ENCODE assay signal across 32 cellular contexts in genomic region chr3:27708246-27708645, GRCh38. TPM values are rescaled to one million over a fixed set of nuclear protein-coding genes. Genes with fewer than 3 reads are reported as not detected.
"Had no signal": no experiment of that assay in that cellular context is flagged by ENCODE, and none has a peak within 500 bp of the region (broad histone marks: within the 10 kb centered on the region; RNA-seq: fewer than 3 reads in every experiment).

No MANE protein-coding gene starts in this region.

- H3K9me3 ChIP-seq: body of pancreas, esophagus muscularis mucosa, gastroesophageal sphincter, ovary, stomach, suprapubic skin, tibial artery, upper lobe of right lung had no signal

- H3K36me3 ChIP-seq: esophagus muscularis mucosa, gastroesophageal sphincter, ovary, stomach, suprapubic skin, tibial artery, upper lobe of right lung had no signal

- H3K4me3 ChIP-seq: body of pancreas, esophagus muscularis mucosa, gastroesophageal sphincter, hepatocyte, ovary, stomach, suprapubic skin, tibial artery, upper lobe of right lung had no signal

- H3K27me3 ChIP-seq: ovary had no signal

- ATAC-seq: activated naive CD4-positive, alpha-beta T cell treated with anti-CD3 and anti-CD28 coated beads, Interleukin-2, amount 50 U/mL, for 72 hours; activated T-cell treated with anti-CD3 and anti-CD28 coated beads, Interleukin-2, amount 50 U/mL, for 72 hours; body of pancreas; gastroesophageal sphincter; left colon; sciatic nerve; stimulated activated naive B cell treated with anti-CD40 and anti-IgM and Interleukin-4, amounts not matched to agents 10 μg/mL and 1 μg/mL and 100 μg/mL, for 72 hours; upper lobe of right lung had no signal

- H3K27ac ChIP-seq: body of pancreas, esophagus muscularis mucosa, gastroesophageal sphincter, hepatocyte, ovary, stomach, suprapubic skin, tibial artery, upper lobe of right lung had no signal

- DNase-seq: activated B cell treated with CpG ODN at 0.5 μM for 24 hours; activated CD4-positive, alpha-beta T cell treated with anti-CD3 and anti-CD28 coated beads, Interleukin-2, amount 50 U/mL, for 4 hours; activated naive CD4-positive, alpha-beta T cell; activated T-cell treated with anti-CD3 and anti-CD28 coated beads for 4 hours; activated T-cell treated with anti-CD3 and anti-CD28 coated beads, Interleukin-2, amount 50 U/mL, for 72 hours; caudate nucleus; cortex of kidney; kidney; left colon; naive B cell; nephron progenitor cell; ovary; retina; small intestine; stimulated activated CD4-positive, alpha-beta T cell treated with anti-CD3 and anti-CD28 coated beads, Interleukin-1b, Interleukin-23, amount 100 ng/mL, for 48 hours; stimulated activated CD4-positive, alpha-beta T cell treated with anti-CD3 and anti-CD28 coated beads, Interleukin-4, amount 100 ng/mL, for 4 hours; stimulated activated CD8-positive, alpha-beta memory T cell treated with anti-CD3 and anti-CD28 coated beads, Interleukin-4, amount 100 ng/mL, for 48 hours; stimulated activated naive B cell treated with anti-CD40 and anti-IgM and Interleukin-4, amounts not matched to agents 10 μg/mL and 1 μg/mL and 100 μg/mL, for 72 hours; stomach; T-helper 2 cell; tibial artery; upper lobe of right lung had no signal

RNA-seq across cellular contexts. Expression of gene EOMES, which starts 13.9 kb away (rescaled TPM):
- total RNA-seq: activated B cell treated with CpG ODN at 0.5 μM for 24 hours, chondrocyte, hepatocyte, mesothelial cell of epicardium, progenitor cell of endocrine pancreas, suprapubic skin had no signal
